In the genomic region with DNA sequence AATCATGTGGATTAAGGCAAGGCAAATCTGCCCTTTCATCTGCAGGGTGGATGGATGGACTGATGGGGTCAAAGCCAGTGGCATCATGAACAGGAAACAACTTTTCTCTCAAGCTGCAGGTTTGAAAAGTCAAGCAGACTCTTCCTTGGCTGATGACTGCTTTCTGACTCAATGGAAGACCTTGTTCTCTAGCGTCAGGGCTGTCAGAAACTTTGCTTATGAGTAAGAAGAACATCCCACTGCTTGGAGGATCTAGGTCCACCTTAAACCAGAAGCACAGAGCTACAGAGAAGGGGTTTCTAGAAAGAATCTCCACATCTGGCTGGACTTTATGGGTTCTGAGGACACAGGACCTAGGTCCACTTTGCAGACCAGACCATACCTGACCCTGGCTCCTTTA, we compare ENCODE assay signal across 19 cellular contexts. TPM values are rescaled to one million over a fixed set of nuclear protein-coding genes. Genes with fewer than 3 reads are reported as not detected.
A peak's percentile ranks its signal among the peaks of the same experiment; 100 is the strongest.
DNase-seq lines count a peak whose midpoint lies in the region; ATAC-seq, FAIRE-seq and TF ChIP-seq lines count a peak whose summit lies in the region.
"Had no signal": no experiment of that assay in that cellular context is flagged by ENCODE, and none has a peak within 500 bp of the region (broad histone marks: within the 10 kb centered on the region; RNA-seq: fewer than 3 reads in every experiment).

No MANE protein-coding gene starts in this region.

- no peaks in the 10 kb centered on the region for H3K27me3 Mint-ChIP-seq in activated CD8-positive, alpha-beta T cell treated with anti-CD3 and anti-CD28 coated beads for 36 hours
- no peaks in the 10 kb centered on the region for H3K27me3 Mint-ChIP-seq in activated CD8-positive, alpha-beta T cell treated with anti-CD3 and anti-CD28 coated beads, Interleukin-2, amount 10 ng/mL, durations not matched to agents 7 days and 5 days (ENCODE audit: low read depth)
- H3K27me3 Mint-ChIP-seq in CD14-positive monocyte (ENCODE audit: low read depth in 3 of 3): peaks cover 0 to 2% (median 2%) of the 10 kb centered on the region in 3 donors

- no peak for TF ChIP-seq CTCF in activated CD8-positive, alpha-beta T cell treated with anti-CD3 and anti-CD28 coated beads for 36 hours (IDR thresholded peaks at IDR 0.05)
- no peak for TF ChIP-seq CTCF in HepG2 (CRISPR knock-in tag; IDR thresholded peaks at IDR 0.05)
- TF ChIP-seq CTCF in right lobe of liver (IDR thresholded peaks at IDR 0.05): no peak
- no peak for TF ChIP-seq CTCF in CD14-positive monocyte (IDR thresholded peaks at IDR 0.05)

- H3K36me3 ChIP-seq in HepG2 (replicated peaks in 1 of 2; ENCODE audit: control insufficient read depth in 1 of 2, insufficient read depth in 2 of 2, low read length in 2 of 2) (no peaks in the 10 kb centered on the region), right lobe of liver (no peaks in the 10 kb centered on the region), Karpas-422 (ENCODE audit: insufficient read depth, low read length) (no peaks in the 10 kb centered on the region)
- H3K36me3 ChIP-seq: BLaER1 treated with 17β-estradiol and CSF1 and Interleukin-3, amounts not matched to agents 10 nM and 100 nM had no signal

- H3K27ac Mint-ChIP-seq in activated CD8-positive, alpha-beta T cell treated with anti-CD3 and anti-CD28 coated beads for 36 hours: no peak overlapping the region
- no peak overlapping the region for H3K27ac Mint-ChIP-seq in activated CD8-positive, alpha-beta T cell treated with anti-CD3 and anti-CD28 coated beads, Interleukin-2, amount 10 ng/mL, durations not matched to agents 7 days and 5 days
- no peak overlapping the region for H3K27ac Mint-ChIP-seq in stimulated activated effector memory CD8-positive, alpha-beta T cell treated with anti-CD3 and anti-CD28 coated beads, Interleukin-12 subunit alpha, Interleukin-12 subunit beta, amount 100 ng/mL, for 72 hours
- H3K27ac Mint-ChIP-seq in CD14-positive monocyte: no peak overlapping the region
- H3K27ac Mint-ChIP-seq: CD4-positive, alpha-beta T cell had no signal

- H3K36me3 Mint-ChIP-seq in activated CD8-positive, alpha-beta T cell treated with anti-CD3 and anti-CD28 coated beads for 36 hours (ENCODE audit: low read depth): no peaks in the 10 kb centered on the region
- no peaks in the 10 kb centered on the region for H3K36me3 Mint-ChIP-seq in activated CD8-positive, alpha-beta T cell treated with anti-CD3 and anti-CD28 coated beads, Interleukin-2, amount 10 ng/mL, durations not matched to agents 7 days and 5 days (ENCODE audit: low read depth)
- H3K36me3 Mint-ChIP-seq in stimulated activated effector memory CD8-positive, alpha-beta T cell treated with anti-CD3 and anti-CD28 coated beads, Interleukin-12 subunit alpha, Interleukin-12 subunit beta, amount 100 ng/mL, for 72 hours: peaks cover 6% of the 10 kb centered on the region
- H3K36me3 Mint-ChIP-seq in CD14-positive monocyte: no peaks in the 10 kb centered on the region

- H3K27ac ChIP-seq in HepG2 (ENCODE audit: extremely low read length, insufficient read depth, low read length) (no peak overlapping the region), right lobe of liver (no peak overlapping the region), Karpas-422 (ENCODE audit: low read length) (no peak overlapping the region)
- H3K27ac ChIP-seq: BLaER1 treated with 17β-estradiol and CSF1 and Interleukin-3, amounts not matched to agents 10 nM and 100 nM had no signal

- peak; percentile 30 for FAIRE-seq in HepG2 (lab: Jason Lieb, UNC)
- FAIRE-seq: GM12878, GM18507, H54 had no signal

- peaks cover 18% of the 10 kb centered on the region for H3K4me1 Mint-ChIP-seq in activated CD8-positive, alpha-beta T cell treated with anti-CD3 and anti-CD28 coated beads for 36 hours (ENCODE audit: low read depth)
- H3K4me1 Mint-ChIP-seq in activated CD8-positive, alpha-beta T cell treated with anti-CD3 and anti-CD28 coated beads, Interleukin-2, amount 10 ng/mL, durations not matched to agents 7 days and 5 days (ENCODE audit: low read depth): peaks cover 15% of the 10 kb centered on the region
- H3K4me1 Mint-ChIP-seq in stimulated activated effector memory CD8-positive, alpha-beta T cell treated with anti-CD3 and anti-CD28 coated beads, Interleukin-12 subunit alpha, Interleukin-12 subunit beta, amount 100 ng/mL, for 72 hours: peaks cover 44% of the 10 kb centered on the region
- no peaks in the 10 kb centered on the region for H3K4me1 Mint-ChIP-seq in CD14-positive monocyte

- CTCF ChIA-PET in activated CD8-positive, alpha-beta T cell treated with anti-CD3 and anti-CD28 coated beads for 36 hours (lab: Charles Lee): no interaction called here
- CTCF ChIA-PET in activated CD8-positive, alpha-beta T cell treated with anti-CD3 and anti-CD28 coated beads, Interleukin-2, amount 10 ng/mL, durations not matched to agents 7 days and 5 days (lab: Charles Lee): interaction anchor here (0.7 kb wide), 1 partner anchor 23 kb away, joined by 3 read pairs; no protein-coding TSS in a partner anchor
- CTCF ChIA-PET in HepG2 (lab: Yijun Ruan, JAX; ENCODE audit: low intra/inter-chr PET ratio, low total read pairs): no interaction called here

- POLR2A ChIA-PET in activated CD8-positive, alpha-beta T cell treated with anti-CD3 and anti-CD28 coated beads for 36 hours (lab: Charles Lee): no interaction called here
- POLR2A ChIA-PET in activated CD8-positive, alpha-beta T cell treated with anti-CD3 and anti-CD28 coated beads, Interleukin-2, amount 10 ng/mL, durations not matched to agents 7 days and 5 days (lab: Charles Lee): no interaction called here
- POLR2A ChIA-PET in HepG2 (lab: Yijun Ruan, JAX): no interaction called here

- no peaks in the 10 kb centered on the region for H3K9me2 ChIP-seq in Karpas-422 (replicated peaks; ENCODE audit: insufficient read depth, low read length)

- peak; percentile 10 for DNase-seq in activated CD8-positive, alpha-beta T cell treated with anti-CD3 and anti-CD28 coated beads for 36 hours
- DNase-seq in activated CD8-positive, alpha-beta T cell treated with anti-CD3 and anti-CD28 coated beads, Interleukin-2, amount 10 ng/mL, durations not matched to agents 7 days and 5 days: no peak
- DNase-seq in HepG2 (ENCODE audit: low spot score) (no peak), right lobe of liver (no peak), CD14-positive monocyte (ENCODE audit: low spot score) (no peak), Karpas-422 (no peak)
- DNase-seq in stimulated activated effector memory CD8-positive, alpha-beta T cell treated with anti-CD3 and anti-CD28 coated beads, Interleukin-12 subunit alpha, Interleukin-12 subunit beta, amount 100 ng/mL, for 72 hours (ENCODE audit: low spot score in 2 of 2): no peak
- DNase-seq: 8988T; AML-193; Calu3; CD4-positive, alpha-beta T cell; DMS 273 treated with DMSO at 0.1 percent for 48 hours had no signal

- no TSS peak for BruUV-seq in HepG2 (replicated peaks; lab: Mats Ljungman, UMichigan)

- H3K79me2 ChIP-seq in HepG2 (ENCODE audit: insufficient read depth, low read length): no peaks in the 10 kb centered on the region
- H3K79me2 ChIP-seq in Karpas-422 (ENCODE audit: low read length): no peaks in the 10 kb centered on the region

- H3K4me3 ChIP-seq in HepG2 (replicated peaks in 1 of 3; ENCODE audit: insufficient read depth in 1 of 3, low read depth in 2 of 3, low read length in 3 of 3) (no peak overlapping the region), right lobe of liver (no peak overlapping the region), Karpas-422 (ENCODE audit: low read length) (no peak overlapping the region)
- H3K4me3 ChIP-seq: BLaER1 treated with 17β-estradiol and CSF1 and Interleukin-3, amounts not matched to agents 10 nM and 100 nM; GM12878 had no signal

- no peak for TF ChIP-seq RAD21 in HepG2 (CRISPR knock-in tag; IDR thresholded peaks at IDR 0.05)

- H3K9me3 ChIP-seq in HepG2 (ENCODE audit: low read length): no peaks in the 10 kb centered on the region
- H3K9me3 ChIP-seq in right lobe of liver: no peaks in the 10 kb centered on the region
- H3K9me3 ChIP-seq in Karpas-422 (ENCODE audit: low read length): no peaks in the 10 kb centered on the region
- H3K9me3 ChIP-seq: BLaER1 treated with 17β-estradiol and CSF1 and Interleukin-3, amounts not matched to agents 10 nM and 100 nM had no signal

- no peak overlapping the region for H3K4me3 Mint-ChIP-seq in activated CD8-positive, alpha-beta T cell treated with anti-CD3 and anti-CD28 coated beads for 36 hours
- no peak overlapping the region for H3K4me3 Mint-ChIP-seq in activated CD8-positive, alpha-beta T cell treated with anti-CD3 and anti-CD28 coated beads, Interleukin-2, amount 10 ng/mL, durations not matched to agents 7 days and 5 days
- no peak overlapping the region for H3K4me3 Mint-ChIP-seq in stimulated activated effector memory CD8-positive, alpha-beta T cell treated with anti-CD3 and anti-CD28 coated beads, Interleukin-12 subunit alpha, Interleukin-12 subunit beta, amount 100 ng/mL, for 72 hours
- H3K4me3 Mint-ChIP-seq in CD14-positive monocyte: no peak overlapping the region
- H3K4me3 Mint-ChIP-seq: CD4-positive, alpha-beta T cell had no signal

- H3K9ac ChIP-seq in HepG2 (ENCODE audit: insufficient read depth, low read depth, low read length) (no peak overlapping the region), Karpas-422 (ENCODE audit: low read length) (no peak overlapping the region)
- H3K9ac ChIP-seq: BLaER1 treated with 17β-estradiol and CSF1 and Interleukin-3, amounts not matched to agents 10 nM and 100 nM had no signal

- intact Hi-C loops in activated CD8-positive, alpha-beta T cell treated with anti-CD3 and anti-CD28 coated beads for 36 hours (cut with micrococcal nuclease): no loop called here
- intact Hi-C loops in HepG2 (cut with micrococcal nuclease; ENCODE audit: unreplicated experiment): no loop called here
- intact Hi-C loops in right lobe of liver (cut with DNase I): no loop called here
- intact Hi-C loops in CD14-positive monocyte (cut with micrococcal nuclease): no loop called here

- no peak for TF ChIP-seq EP300 in HepG2 (IDR thresholded peaks at IDR 0.05; ENCODE audit: low read depth in 2 of 2, low read length in 2 of 2)
- TF ChIP-seq EP300 in HepG2 (CRISPR knock-in tag; IDR thresholded peaks at IDR 0.05; ENCODE audit: borderline replicate concordance): no peak

- no peak overlapping the region for H2AFZ ChIP-seq in HepG2 (ENCODE audit: low read length)
- no peak overlapping the region for H2AFZ ChIP-seq in Karpas-422 (ENCODE audit: low read length)

- TF ChIP-seq POLR2A in HepG2 (IDR thresholded peaks at IDR 0.05; ENCODE audit: insufficient read depth in 1 of 2, low read depth in 2 of 2, low read length in 2 of 2) (no peak), right lobe of liver (IDR thresholded peaks at IDR 0.05) (no peak)

- no peaks in the 10 kb centered on the region for H3K9me3 Mint-ChIP-seq in activated CD8-positive, alpha-beta T cell treated with anti-CD3 and anti-CD28 coated beads for 36 hours
- no peaks in the 10 kb centered on the region for H3K9me3 Mint-ChIP-seq in activated CD8-positive, alpha-beta T cell treated with anti-CD3 and anti-CD28 coated beads, Interleukin-2, amount 10 ng/mL, durations not matched to agents 7 days and 5 days (ENCODE audit: insufficient read depth)
- H3K9me3 Mint-ChIP-seq in stimulated activated effector memory CD8-positive, alpha-beta T cell treated with anti-CD3 and anti-CD28 coated beads, Interleukin-12 subunit alpha, Interleukin-12 subunit beta, amount 100 ng/mL, for 72 hours: no peaks in the 10 kb centered on the region
- peaks cover 0 to 2% (median 0%) of the 10 kb centered on the region in 7 donors for H3K9me3 Mint-ChIP-seq in CD14-positive monocyte
- H3K9me3 Mint-ChIP-seq: CD4-positive, alpha-beta T cell had no signal

- no peaks in the 10 kb centered on the region for H3K4me1 ChIP-seq in HepG2 (ENCODE audit: insufficient read depth, low read length)
- H3K4me1 ChIP-seq in right lobe of liver: no peaks in the 10 kb centered on the region
- no peaks in the 10 kb centered on the region for H3K4me1 ChIP-seq in Karpas-422 (ENCODE audit: low read length)

- in situ Hi-C loops in HepG2 (cut with HindIII; ENCODE audit: extremely low pct_ligation_motif_present, low pct_unique_long_range_greater_than_20kb): no loop called here

- H3K27me3 ChIP-seq in HepG2 (ENCODE audit: control insufficient read depth in 1 of 2, insufficient read depth in 2 of 2, low read length in 2 of 2): peaks cover 0 to 4% of the 10 kb centered on the region in 2 experiments; a peak in 1 of 5 replicates
- H3K27me3 ChIP-seq in right lobe of liver: no peaks in the 10 kb centered on the region
- no peaks in the 10 kb centered on the region for H3K27me3 ChIP-seq in Karpas-422 (ENCODE audit: low read length)
- H3K27me3 ChIP-seq: BLaER1 treated with 17β-estradiol and CSF1 and Interleukin-3, amounts not matched to agents 10 nM and 100 nM had no signal

- ATAC-seq in activated CD8-positive, alpha-beta T cell treated with anti-CD3 and anti-CD28 coated beads for 36 hours: peak; percentile 15
- ATAC-seq in activated CD8-positive, alpha-beta T cell treated with anti-CD3 and anti-CD28 coated beads, Interleukin-2, amount 10 ng/mL, durations not matched to agents 7 days and 5 days: no peak
- ATAC-seq in HepG2 (no peak), right lobe of liver (no peak)
- ATAC-seq in stimulated activated effector memory CD8-positive, alpha-beta T cell treated with anti-CD3 and anti-CD28 coated beads, Interleukin-12 subunit alpha, Interleukin-12 subunit beta, amount 100 ng/mL, for 72 hours: peak; percentile 68
- ATAC-seq: GM12878, HCT116 had no signal

- 0% methylated on average over 1 of the region's 1 CpG for WGBS in HepG2 (ENCODE audit: low lambda C conversion rate)
- 50% methylated on average over 1 of the region's 1 CpG for WGBS in right lobe of liver (ENCODE audit: insufficient coverage, low coverage, low lambda C conversion rate, missing lambda C conversion rate)

- H4K20me1 ChIP-seq in HepG2 (ENCODE audit: insufficient read depth, low read length) (no peaks in the 10 kb centered on the region), Karpas-422 (ENCODE audit: insufficient read depth, low read depth, low read length) (no peaks in the 10 kb centered on the region)
- H4K20me1 ChIP-seq: BLaER1 treated with 17β-estradiol and CSF1 and Interleukin-3, amounts not matched to agents 10 nM and 100 nM had no signal

- H3K4me2 ChIP-seq in HepG2 (ENCODE audit: low read depth, low read length) (no peak overlapping the region), Karpas-422 (ENCODE audit: low read depth, low read length, poor library complexity, severe bottlenecking) (no peak overlapping the region)
- H3K4me2 ChIP-seq: BLaER1 treated with 17β-estradiol and CSF1 and Interleukin-3, amounts not matched to agents 10 nM and 100 nM had no signal

RNA-seq across cellular contexts. Expression of a gene that starts 36.3 kb away (rescaled TPM):
- not detected for total RNA-seq in activated CD8-positive, alpha-beta T cell treated with anti-CD3 and anti-CD28 coated beads for 36 hours
- not detected for total RNA-seq in activated CD8-positive, alpha-beta T cell treated with anti-CD3 and anti-CD28 coated beads, Interleukin-2, amount 10 ng/mL, durations not matched to agents 7 days and 5 days
- total RNA-seq in HepG2 (2016; rRNA removed; fragmentation: Illumina TruSeq; extraction: Trizol) (not detected in 2 replicates), right lobe of liver (not detected)
- total RNA-seq in HepG2 (2016; cell fraction: cytosol; rRNA removed; fragmentation: Illumina TruSeq; extraction: Trizol; ENCODE audit: low read depth): not detected in 2 replicates
- 0.27 TPM in 1 of 2 replicates, not detected in the other for total RNA-seq in HepG2 (2016; cell fraction: insoluble cytoplasmic fraction; rRNA removed; fragmentation: Illumina TruSeq; extraction: Trizol)
- total RNA-seq in HepG2 (2016; cell fraction: membrane; rRNA removed; fragmentation: Illumina TruSeq; extraction: Trizol): not detected in 2 replicates
- not detected in 2 replicates for total RNA-seq in HepG2 (2016; cell fraction: nucleus; rRNA removed; fragmentation: Illumina TruSeq; extraction: Trizol)
- polyA plus RNA-seq in HepG2 (2011; rRNA removed) (0.16 TPM in 1 of 2 replicates, not detected in the other), CD14-positive monocyte (not detected)
- 0.09 TPM in 1 of 2 replicates, not detected in the other for polyA plus RNA-seq in HepG2 (2011; cell fraction: cytosol; rRNA removed)
- 0.35 TPM in 1 of 2 replicates, not detected in the other for polyA plus RNA-seq in HepG2 (2011; cell fraction: nucleus; rRNA removed)
- 0.20 TPM in 1 of 2 replicates, not detected in the other for polyA plus RNA-seq in HepG2 (2012)
- not detected in 2 replicates for polyA plus RNA-seq in HepG2 (2016; cell fraction: cytosol; fragmentation: Illumina TruSeq; extraction: Trizol; ENCODE audit: low read depth)
- not detected in 2 replicates for polyA plus RNA-seq in HepG2 (2016; cell fraction: insoluble cytoplasmic fraction; fragmentation: Illumina TruSeq; extraction: Trizol; ENCODE audit: low read depth)
- not detected in 2 replicates for polyA plus RNA-seq in HepG2 (2016; cell fraction: membrane; fragmentation: Illumina TruSeq; extraction: Trizol; ENCODE audit: low read depth)
- polyA plus RNA-seq in HepG2 (2016; cell fraction: nucleus; fragmentation: Illumina TruSeq; extraction: Trizol; ENCODE audit: insufficient read depth, low read depth): not detected in 2 replicates
- not detected in 2 replicates for polyA minus RNA-seq in HepG2 (2011; rRNA and poly(A)+ RNA removed; ENCODE audit: low replicate concordance)
- not detected in 2 replicates for polyA minus RNA-seq in HepG2 (2011; cell fraction: cytosol; rRNA and poly(A)+ RNA removed)
- not detected in 2 replicates for polyA minus RNA-seq in HepG2 (2011; cell fraction: nucleus; rRNA and poly(A)+ RNA removed)
- not detected in 2 replicates for total RNA-seq in Karpas-422 (2014; rRNA removed; shearing (Covaris generic); ENCODE audit: low replicate concordance)
- total RNA-seq: Calu3; CD4-positive, alpha-beta T cell; Daoy; G401; GM12878 had no signal
- polyA plus RNA-seq: GM12878 had no signal

Comparison
In these comparisons a context has a peak if more than half of its experiments do, and no peak if none do; other contexts are left out.
1. ATAC-seq: peak in activated CD8-positive, alpha-beta T cell treated with anti-CD3 and anti-CD28 coated beads for 36 hours (single experiment) and stimulated activated effector memory CD8-positive, alpha-beta T cell treated with anti-CD3 and anti-CD28 coated beads, Interleukin-12 subunit alpha, Interleukin-12 subunit beta, amount 100 ng/mL, for 72 hours (single experiment); none in activated CD8-positive, alpha-beta T cell treated with anti-CD3 and anti-CD28 coated beads, Interleukin-2, amount 10 ng/mL, durations not matched to agents 7 days and 5 days (single experiment), HepG2 (single experiment) and right lobe of liver (0 of 4).